ENCODE assay signal across 2 cellular contexts in the genomic region with DNA sequence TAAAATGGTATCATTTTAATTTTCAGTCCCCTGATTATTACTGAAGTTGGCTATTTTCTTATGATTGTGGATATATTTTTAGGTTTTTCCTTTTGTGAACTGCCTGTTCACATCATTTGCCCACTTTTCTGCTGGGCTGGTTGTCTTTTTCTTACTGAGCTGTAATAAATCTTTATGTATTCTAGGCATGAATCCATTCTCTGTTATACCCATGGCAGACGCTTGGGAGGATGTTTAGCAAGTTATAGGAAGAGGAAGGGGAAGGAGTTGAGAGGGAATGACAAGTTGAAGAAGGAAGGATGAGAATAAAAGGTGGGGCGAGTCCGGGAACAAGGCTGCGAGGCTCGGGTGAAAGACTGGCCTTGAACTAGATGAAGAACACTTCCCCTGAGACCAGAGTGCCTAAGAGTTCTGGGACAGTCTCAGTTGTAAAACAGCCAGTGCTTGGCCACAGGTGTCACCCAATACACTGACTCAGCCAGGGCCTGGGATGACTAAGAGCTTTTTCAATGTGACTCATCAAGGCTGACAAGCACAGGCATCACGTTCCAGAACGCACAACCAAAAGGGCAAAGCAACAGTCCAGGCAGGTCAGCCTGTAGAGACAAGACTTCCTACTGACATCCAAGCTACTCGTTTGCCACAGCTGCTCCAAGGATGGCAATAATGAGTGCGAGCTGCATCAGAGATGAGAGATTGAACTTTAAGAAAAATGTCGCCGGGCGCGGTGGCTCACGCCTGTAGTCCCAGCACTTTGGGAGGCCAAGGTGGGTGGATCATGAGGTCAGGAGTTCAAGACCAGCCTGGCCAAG.
A peak's percentile ranks its signal among the peaks of the same experiment; 100 is the strongest.
TF ChIP-seq lines count a peak whose summit lies in the region.

No MANE protein-coding gene starts in this region.

TF ChIP-seq in A549, 52 proteins besides CTCF, POLR2A, EP300 and RAD21 (continues in another document):
- TF ChIP-seq JUN (IDR thresholded peaks at IDR 0.05) (peak; percentile 66 to 70; a peak in 4 of 5 replicates), POLR2AphosphoS2 (conservative IDR thresholded peaks at IDR 0.05; ENCODE audit: low read length) (no peak), EHMT2 (IDR thresholded peaks at IDR 0.05; ENCODE audit: low read depth) (no peak), SREBF2 (IDR thresholded peaks at IDR 0.05) (no peak), MAZ (IDR thresholded peaks at IDR 0.05; ENCODE audit: borderline replicate concordance, low read depth, low read length) (no peak), HEYL (CRISPR knock-in tag; IDR thresholded peaks at IDR 0.05) (no peak), HOXB5 (CRISPR knock-in tag; IDR thresholded peaks at IDR 0.05) (peak; percentile 61; the same call in 1 of the 2 replicates), EHF (CRISPR knock-in tag; IDR thresholded peaks at IDR 0.05) (no peak), MYC (IDR thresholded peaks at IDR 0.05; ENCODE audit: borderline replicate concordance, low read length) (no peak), RARB (CRISPR knock-in tag; IDR thresholded peaks at IDR 0.05) (no peak; the same call in 1 of the 2 replicates), BHLHE40 (IDR thresholded peaks at IDR 0.05; ENCODE audit: low read depth, low read length) (peak; percentile 79), TFCP2L1 (CRISPR knock-in tag; IDR thresholded peaks at IDR 0.05) (no peak; the same call in 1 of the 2 replicates), ZFP36 (IDR thresholded peaks at IDR 0.05; ENCODE audit: borderline replicate concordance, partially characterized antibody) (no peak), SMC3 (IDR thresholded peaks at IDR 0.05) (peak; percentile 42; the same call in 2 of the 3 replicates), KDM1A (IDR thresholded peaks at IDR 0.05; ENCODE audit: low read depth) (no peak), RFX5 (IDR thresholded peaks at IDR 0.05) (no peak), TP53 (CRISPR knock-in tag; IDR thresholded peaks at IDR 0.05) (no peak), MAFK (IDR thresholded peaks at IDR 0.05; ENCODE audit: partially characterized antibody) (peak; percentile 99), FOXS1 (CRISPR knock-in tag; IDR thresholded peaks at IDR 0.05) (no peak), CHD4 (IDR thresholded peaks at IDR 0.05; ENCODE audit: borderline replicate concordance) (no peak), KDM5A (IDR thresholded peaks at IDR 0.05) (no peak), ZNF302 (CRISPR knock-in tag; IDR thresholded peaks at IDR 0.05) (peak; percentile 85), RCOR1 (IDR thresholded peaks at IDR 0.05; ENCODE audit: low read depth, low read length) (no peak), ESRRA (IDR thresholded peaks at IDR 0.05; ENCODE audit: borderline replicate concordance, low read length) (no peak), ZC3H11A (IDR thresholded peaks at IDR 0.05) (no peak), HOXB13 (CRISPR knock-in tag; IDR thresholded peaks at IDR 0.05; ENCODE audit: low read depth) (peak; percentile 52; the same call in 1 of the 2 replicates), HDAC2 (IDR thresholded peaks at IDR 0.05) (no peak), FOSL2 (IDR thresholded peaks at IDR 0.05) (peak; percentile 98), FOSL2 (CRISPR knock-in tag; IDR thresholded peaks at IDR 0.05) (peak; percentile 100)
- TF ChIP-seq, protein P1, sequence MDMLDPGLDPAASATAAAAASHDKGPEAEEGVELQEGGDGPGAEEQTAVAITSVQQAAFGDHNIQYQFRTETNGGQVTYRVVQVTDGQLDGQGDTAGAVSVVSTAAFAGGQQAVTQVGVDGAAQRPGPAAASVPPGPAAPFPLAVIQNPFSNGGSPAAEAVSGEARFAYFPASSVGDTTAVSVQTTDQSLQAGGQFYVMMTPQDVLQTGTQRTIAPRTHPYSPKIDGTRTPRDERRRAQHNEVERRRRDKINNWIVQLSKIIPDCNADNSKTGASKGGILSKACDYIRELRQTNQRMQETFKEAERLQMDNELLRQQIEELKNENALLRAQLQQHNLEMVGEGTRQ (IDR thresholded peaks at IDR 0.05), result no peak
- TF ChIP-seq, protein P2, sequence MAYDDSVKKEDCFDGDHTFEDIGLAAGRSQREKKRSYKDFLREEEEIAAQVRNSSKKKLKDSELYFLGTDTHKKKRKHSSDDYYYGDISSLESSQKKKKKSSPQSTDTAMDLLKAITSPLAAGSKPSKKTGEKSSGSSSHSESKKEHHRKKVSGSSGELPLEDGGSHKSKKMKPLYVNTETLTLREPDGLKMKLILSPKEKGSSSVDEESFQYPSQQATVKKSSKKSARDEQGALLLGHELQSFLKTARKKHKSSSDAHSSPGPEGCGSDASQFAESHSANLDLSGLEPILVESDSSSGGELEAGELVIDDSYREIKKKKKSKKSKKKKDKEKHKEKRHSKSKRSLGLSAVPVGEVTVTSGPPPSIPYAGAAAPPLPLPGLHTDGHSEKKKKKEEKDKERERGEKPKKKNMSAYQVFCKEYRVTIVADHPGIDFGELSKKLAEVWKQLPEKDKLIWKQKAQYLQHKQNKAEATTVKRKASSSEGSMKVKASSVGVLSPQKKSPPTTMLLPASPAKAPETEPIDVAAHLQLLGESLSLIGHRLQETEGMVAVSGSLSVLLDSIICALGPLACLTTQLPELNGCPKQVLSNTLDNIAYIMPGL (CRISPR knock-in tag; IDR thresholded peaks at IDR 0.05; ENCODE audit: borderline replicate concordance), result no peak
- TF ChIP-seq, protein P3, sequence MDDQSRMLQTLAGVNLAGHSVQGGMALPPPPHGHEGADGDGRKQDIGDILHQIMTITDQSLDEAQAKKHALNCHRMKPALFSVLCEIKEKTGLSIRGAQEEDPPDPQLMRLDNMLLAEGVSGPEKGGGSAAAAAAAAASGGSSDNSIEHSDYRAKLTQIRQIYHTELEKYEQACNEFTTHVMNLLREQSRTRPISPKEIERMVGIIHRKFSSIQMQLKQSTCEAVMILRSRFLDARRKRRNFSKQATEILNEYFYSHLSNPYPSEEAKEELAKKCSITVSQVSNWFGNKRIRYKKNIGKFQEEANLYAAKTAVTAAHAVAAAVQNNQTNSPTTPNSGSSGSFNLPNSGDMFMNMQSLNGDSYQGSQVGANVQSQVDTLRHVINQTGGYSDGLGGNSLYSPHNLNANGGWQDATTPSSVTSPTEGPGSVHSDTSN (IDR thresholded peaks at IDR 0.05), result peak; percentile 73; the same call in 1 of the 2 replicates
- TF ChIP-seq, protein P4, sequence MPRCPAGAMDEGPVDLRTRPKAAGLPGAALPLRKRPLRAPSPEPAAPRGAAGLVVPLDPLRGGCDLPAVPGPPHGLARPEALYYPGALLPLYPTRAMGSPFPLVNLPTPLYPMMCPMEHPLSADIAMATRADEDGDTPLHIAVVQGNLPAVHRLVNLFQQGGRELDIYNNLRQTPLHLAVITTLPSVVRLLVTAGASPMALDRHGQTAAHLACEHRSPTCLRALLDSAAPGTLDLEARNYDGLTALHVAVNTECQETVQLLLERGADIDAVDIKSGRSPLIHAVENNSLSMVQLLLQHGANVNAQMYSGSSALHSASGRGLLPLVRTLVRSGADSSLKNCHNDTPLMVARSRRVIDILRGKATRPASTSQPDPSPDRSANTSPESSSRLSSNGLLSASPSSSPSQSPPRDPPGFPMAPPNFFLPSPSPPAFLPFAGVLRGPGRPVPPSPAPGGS (IDR thresholded peaks at IDR 0.05), result 0 out of 3 replicates have a peak, but pooled peaks have one; percentile 29

TF ChIP-seq in GM12878, 131 proteins besides CTCF, POLR2A, EP300 and RAD21 (continues in another document):
- TF ChIP-seq YBX1 (IDR thresholded peaks at IDR 0.05) (no peak), TARDBP (IDR thresholded peaks at IDR 0.05; ENCODE audit: borderline replicate concordance) (no peak), EGR1 (IDR thresholded peaks at IDR 0.05; ENCODE audit: borderline replicate concordance in 1 of 2, low read depth in 2 of 2, low read length in 2 of 2) (no peak), ZNF217 (IDR thresholded peaks at IDR 0.05) (no peak), NFXL1 (IDR thresholded peaks at IDR 0.05; ENCODE audit: borderline replicate concordance) (no peak), ZSCAN29 (IDR thresholded peaks at IDR 0.05) (no peak), TCF7 (IDR thresholded peaks at IDR 0.05; ENCODE audit: borderline replicate concordance) (no peak), TCF12 (IDR thresholded peaks at IDR 0.05; ENCODE audit: low read depth, low read length) (peak; percentile 95), CBFB (IDR thresholded peaks at IDR 0.05; ENCODE audit: low read depth) (no peak), NBN (IDR thresholded peaks at IDR 0.05) (peak; percentile 29; the same call in 1 of the 2 replicates), DPF2 (IDR thresholded peaks at IDR 0.05) (peak; percentile 87), ESRRA (IDR thresholded peaks at IDR 0.05; ENCODE audit: low read length) (no peak), SP1 (IDR thresholded peaks at IDR 0.05; ENCODE audit: low read depth, low read length) (no peak), BMI1 (IDR thresholded peaks at IDR 0.05; ENCODE audit: borderline replicate concordance) (no peak), ZBED1 (IDR thresholded peaks at IDR 0.05; ENCODE audit: borderline replicate concordance) (peak; percentile 74; the same call in 1 of the 2 replicates), ZNF274 (IDR thresholded peaks at IDR 0.05; ENCODE audit: insufficient read depth, insufficient read length) (no peak), SREBF2 (IDR thresholded peaks at IDR 0.05; ENCODE audit: low read length) (no peak), RCOR1 (conservative IDR thresholded peaks at IDR 0.05; ENCODE audit: low read depth, low read length) (no peak), CBX3 (IDR thresholded peaks at IDR 0.05; ENCODE audit: borderline replicate concordance, low read depth) (no peak), HDAC2 (IDR thresholded peaks at IDR 0.05) (no peak), ETV6 (conservative IDR thresholded peaks at IDR 0.05 in 1 of 2, IDR thresholded peaks at IDR 0.05 in 1 of 2; ENCODE audit: borderline replicate concordance in 1 of 2, low read depth in 1 of 2) (peak in 1 of 2 experiments; percentile 70; a peak in 2 of 4 replicates), PML (IDR thresholded peaks at IDR 0.05; ENCODE audit: low read length) (0 out of 2 replicates have a peak, but pooled peaks have one; percentile 49), RB1 (IDR thresholded peaks at IDR 0.05; ENCODE audit: borderline replicate concordance) (no peak), STAT3 (IDR thresholded peaks at IDR 0.05; ENCODE audit: low read depth, low read length) (no peak), ZNF24 (IDR thresholded peaks at IDR 0.05) (no peak), CHD1 (IDR thresholded peaks at IDR 0.05; ENCODE audit: low read depth, low read length) (no peak), POLR2AphosphoS5 (IDR thresholded peaks at IDR 0.05; ENCODE audit: low read length) (no peak), KDM1A (IDR thresholded peaks at IDR 0.05; ENCODE audit: borderline replicate concordance) (no peak)
- TF ChIP-seq, protein P5, sequence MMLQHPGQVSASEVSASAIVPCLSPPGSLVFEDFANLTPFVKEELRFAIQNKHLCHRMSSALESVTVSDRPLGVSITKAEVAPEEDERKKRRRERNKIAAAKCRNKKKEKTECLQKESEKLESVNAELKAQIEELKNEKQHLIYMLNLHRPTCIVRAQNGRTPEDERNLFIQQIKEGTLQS (IDR thresholded peaks at IDR 0.05; ENCODE audit: borderline replicate concordance, extremely low read depth, low read depth, low read length), result no peak
- TF ChIP-seq, protein P6, sequence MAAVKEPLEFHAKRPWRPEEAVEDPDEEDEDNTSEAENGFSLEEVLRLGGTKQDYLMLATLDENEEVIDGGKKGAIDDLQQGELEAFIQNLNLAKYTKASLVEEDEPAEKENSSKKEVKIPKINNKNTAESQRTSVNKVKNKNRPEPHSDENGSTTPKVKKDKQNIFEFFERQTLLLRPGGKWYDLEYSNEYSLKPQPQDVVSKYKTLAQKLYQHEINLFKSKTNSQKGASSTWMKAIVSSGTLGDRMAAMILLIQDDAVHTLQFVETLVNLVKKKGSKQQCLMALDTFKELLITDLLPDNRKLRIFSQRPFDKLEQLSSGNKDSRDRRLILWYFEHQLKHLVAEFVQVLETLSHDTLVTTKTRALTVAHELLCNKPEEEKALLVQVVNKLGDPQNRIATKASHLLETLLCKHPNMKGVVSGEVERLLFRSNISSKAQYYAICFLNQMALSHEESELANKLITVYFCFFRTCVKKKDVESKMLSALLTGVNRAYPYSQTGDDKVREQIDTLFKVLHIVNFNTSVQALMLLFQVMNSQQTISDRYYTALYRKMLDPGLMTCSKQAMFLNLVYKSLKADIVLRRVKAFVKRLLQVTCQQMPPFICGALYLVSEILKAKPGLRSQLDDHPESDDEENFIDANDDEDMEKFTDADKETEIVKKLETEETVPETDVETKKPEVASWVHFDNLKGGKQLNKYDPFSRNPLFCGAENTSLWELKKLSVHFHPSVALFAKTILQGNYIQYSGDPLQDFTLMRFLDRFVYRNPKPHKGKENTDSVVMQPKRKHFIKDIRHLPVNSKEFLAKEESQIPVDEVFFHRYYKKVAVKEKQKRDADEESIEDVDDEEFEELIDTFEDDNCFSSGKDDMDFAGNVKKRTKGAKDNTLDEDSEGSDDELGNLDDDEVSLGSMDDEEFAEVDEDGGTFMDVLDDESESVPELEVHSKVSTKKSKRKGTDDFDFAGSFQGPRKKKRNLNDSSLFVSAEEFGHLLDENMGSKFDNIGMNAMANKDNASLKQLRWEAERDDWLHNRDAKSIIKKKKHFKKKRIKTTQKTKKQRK (IDR thresholded peaks at IDR 0.05; ENCODE audit: low read depth, low read length), result no peak
- TF ChIP-seq, protein P7, sequence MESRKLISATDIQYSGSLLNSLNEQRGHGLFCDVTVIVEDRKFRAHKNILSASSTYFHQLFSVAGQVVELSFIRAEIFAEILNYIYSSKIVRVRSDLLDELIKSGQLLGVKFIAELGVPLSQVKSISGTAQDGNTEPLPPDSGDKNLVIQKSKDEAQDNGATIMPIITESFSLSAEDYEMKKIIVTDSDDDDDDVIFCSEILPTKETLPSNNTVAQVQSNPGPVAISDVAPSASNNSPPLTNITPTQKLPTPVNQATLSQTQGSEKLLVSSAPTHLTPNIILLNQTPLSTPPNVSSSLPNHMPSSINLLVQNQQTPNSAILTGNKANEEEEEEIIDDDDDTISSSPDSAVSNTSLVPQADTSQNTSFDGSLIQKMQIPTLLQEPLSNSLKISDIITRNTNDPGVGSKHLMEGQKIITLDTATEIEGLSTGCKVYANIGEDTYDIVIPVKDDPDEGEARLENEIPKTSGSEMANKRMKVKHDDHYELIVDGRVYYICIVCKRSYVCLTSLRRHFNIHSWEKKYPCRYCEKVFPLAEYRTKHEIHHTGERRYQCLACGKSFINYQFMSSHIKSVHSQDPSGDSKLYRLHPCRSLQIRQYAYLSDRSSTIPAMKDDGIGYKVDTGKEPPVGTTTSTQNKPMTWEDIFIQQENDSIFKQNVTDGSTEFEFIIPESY (IDR thresholded peaks at IDR 0.05), result peak; percentile 7; the same call in 1 of the 2 replicates
- TF ChIP-seq, protein P8, sequence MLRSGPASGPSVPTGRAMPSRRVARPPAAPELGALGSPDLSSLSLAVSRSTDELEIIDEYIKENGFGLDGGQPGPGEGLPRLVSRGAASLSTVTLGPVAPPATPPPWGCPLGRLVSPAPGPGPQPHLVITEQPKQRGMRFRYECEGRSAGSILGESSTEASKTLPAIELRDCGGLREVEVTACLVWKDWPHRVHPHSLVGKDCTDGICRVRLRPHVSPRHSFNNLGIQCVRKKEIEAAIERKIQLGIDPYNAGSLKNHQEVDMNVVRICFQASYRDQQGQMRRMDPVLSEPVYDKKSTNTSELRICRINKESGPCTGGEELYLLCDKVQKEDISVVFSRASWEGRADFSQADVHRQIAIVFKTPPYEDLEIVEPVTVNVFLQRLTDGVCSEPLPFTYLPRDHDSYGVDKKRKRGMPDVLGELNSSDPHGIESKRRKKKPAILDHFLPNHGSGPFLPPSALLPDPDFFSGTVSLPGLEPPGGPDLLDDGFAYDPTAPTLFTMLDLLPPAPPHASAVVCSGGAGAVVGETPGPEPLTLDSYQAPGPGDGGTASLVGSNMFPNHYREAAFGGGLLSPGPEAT (IDR thresholded peaks at IDR 0.05; ENCODE audit: low read depth), result no peak
